Comparison of ENCODE assay signal across 8 cellular contexts in genomic region chr14:73764881-73765280, GRCh38. TPM values are rescaled to one million over a fixed set of nuclear protein-coding genes. Genes with fewer than 3 reads are reported as not detected.
A peak's percentile ranks its signal among the peaks of the same experiment; 100 is the strongest.
DNase-seq lines count a peak whose midpoint lies in the region; ATAC-seq, FAIRE-seq and TF ChIP-seq lines count a peak whose summit lies in the region.

No MANE protein-coding gene starts in this region.

- TF ChIP-seq CTCF in right atrium auricular region (IDR thresholded peaks at IDR 0.05) = no peak
- TF ChIP-seq CTCF in foreskin fibroblast (IDR thresholded peaks at IDR 0.05; ENCODE audit: low read depth, low read length) = no peak

- H3K4me2 ChIP-seq in skeletal muscle satellite cell (ENCODE audit: low read length) = peak overlapping the region; percentile 29

- H3K4me3 ChIP-seq in right atrium auricular region (peak overlapping the region in 1 of 2 donors; percentile 6), skeletal muscle satellite cell (ENCODE audit: low read length) (no peak overlapping the region), foreskin fibroblast (ENCODE audit: low read depth in 1 of 2, low read length in 2 of 2) (no peak overlapping the region)

- ATAC-seq in HG02571 (IDR thresholded peaks at IDR 0.05; ENCODE audit: unreplicated experiment) = no peak

- H3K9ac ChIP-seq in skeletal muscle satellite cell (ENCODE audit: low read depth, low read length) = no peak overlapping the region

- H3K27me3 ChIP-seq in right atrium auricular region (no peaks in the 10 kb centered on the region), skeletal muscle satellite cell (ENCODE audit: control insufficient read depth, insufficient read depth, low read length) (no peaks in the 10 kb centered on the region)

- peaks cover 0 to 91% of the 10 kb centered on the region in 2 donors for H3K4me1 ChIP-seq in right atrium auricular region
- H3K4me1 ChIP-seq in skeletal muscle satellite cell (ENCODE audit: control insufficient read depth, insufficient read depth, low read length) = peaks cover 35% of the 10 kb centered on the region

- H3K36me3 ChIP-seq in right atrium auricular region = no peaks in the 10 kb centered on the region
- H3K36me3 ChIP-seq in skeletal muscle satellite cell (ENCODE audit: insufficient read depth, low read length) = no peaks in the 10 kb centered on the region

- H3K27ac ChIP-seq in right atrium auricular region = peak overlapping the region; percentile 95 to 99

- DNase-seq in GM18507 (ENCODE audit: extremely low spot score, insufficient read length, low read depth) (no peak), SKM-1 (lab: John Stamatoyannopoulos, UW; ENCODE audit: unreplicated experiment) (peak; percentile 54), right atrium auricular region (ENCODE audit: low spot score) (peak; percentile 81), foreskin fibroblast (no peak), NCI-H748 (lab: John Stamatoyannopoulos, UW; ENCODE audit: unreplicated experiment) (no peak)
- DNase-seq in NK-92 treated with Interleukin-12 subunit alpha and Interleukin-12 subunit beta, amount 100 ng/mL, for 24 hours (lab: John Stamatoyannopoulos, UW) = no peak

- FAIRE-seq in GM18507 (lab: Jason Lieb, UNC) = peak; percentile 62

- H3K9me3 ChIP-seq in right atrium auricular region (no peaks in the 10 kb centered on the region), skeletal muscle satellite cell (replicated peaks; ENCODE audit: low read length) (no peaks in the 10 kb centered on the region)

RNA-seq across cellular contexts. Expression of gene PNMA1, which starts 50.7 kb away (rescaled TPM):
- total RNA-seq in right atrium auricular region = 10 to 100 TPM; 17.1 to 18.3 TPM
- total RNA-seq in skeletal muscle satellite cell (2012; rRNA removed) = 22.1 and 28.8 TPM in 2 replicates

Comparison
In these comparisons a context has a peak if more than half of its experiments do, and no peak if none do; other contexts are left out.
1. DNase-seq: peak in SKM-1 (single experiment) and right atrium auricular region (single experiment); none in GM18507 (single experiment), foreskin fibroblast (0 of 2), NCI-H748 (single experiment) and NK-92 treated with Interleukin-12 subunit alpha and Interleukin-12 subunit beta, amount 100 ng/mL, for 24 hours (single experiment).